8 cellular contexts compared by ENCODE assay signal in genomic region chr7:99438573-99439480, GRCh38. TPM values are rescaled to one million over a fixed set of nuclear protein-coding genes. Genes with fewer than 3 reads are reported as not detected.
DNase-seq lines count a peak whose midpoint lies in the region; ATAC-seq and TF ChIP-seq lines count a peak whose summit lies in the region.

Gene CPSF4 (plus strand): TSS chr7:99438943. CDS start chr7:99439083, 140 bp downstream.
A gene with protein sequence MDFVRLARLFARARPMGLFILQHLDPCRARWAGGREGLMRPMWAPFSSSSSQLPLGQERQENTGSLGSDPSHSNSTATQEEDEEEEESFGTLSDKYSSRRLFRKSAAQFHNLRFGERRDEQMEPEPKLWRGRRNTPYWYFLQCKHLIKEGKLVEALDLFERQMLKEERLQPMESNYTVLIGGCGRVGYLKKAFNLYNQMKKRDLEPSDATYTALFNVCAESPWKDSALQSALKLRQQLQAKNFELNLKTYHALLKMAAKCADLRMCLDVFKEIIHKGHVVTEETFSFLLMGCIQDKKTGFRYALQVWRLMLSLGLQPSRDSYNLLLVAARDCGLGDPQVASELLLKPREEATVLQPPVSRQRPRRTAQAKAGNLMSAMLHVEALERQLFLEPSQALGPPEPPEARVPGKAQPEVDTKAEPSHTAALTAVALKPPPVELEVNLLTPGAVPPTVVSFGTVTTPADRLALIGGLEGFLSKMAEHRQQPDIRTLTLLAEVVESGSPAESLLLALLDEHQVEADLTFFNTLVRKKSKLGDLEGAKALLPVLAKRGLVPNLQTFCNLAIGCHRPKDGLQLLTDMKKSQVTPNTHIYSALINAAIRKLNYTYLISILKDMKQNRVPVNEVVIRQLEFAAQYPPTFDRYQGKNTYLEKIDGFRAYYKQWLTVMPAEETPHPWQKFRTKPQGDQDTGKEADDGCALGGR (minus strand): TSS chr7:99438798. CDS start chr7:99435242, 3,556 bp downstream.

- DNase-seq in CD1c-positive myeloid dendritic cell (ENCODE audit: extremely low spot score): peak; percentile 97
- DNase-seq in NCI-H748 (lab: John Stamatoyannopoulos, UW; ENCODE audit: unreplicated experiment): peak; percentile 94
- DNase-seq in activated CD4-positive, alpha-beta T cell treated with anti-CD3 and anti-CD28 coated beads, Interleukin-2, amount 50 U/mL, for 48 hours: peak; percentile 94 to 96
- peak; percentile 88 to 98 (median 95) for DNase-seq in dorsolateral prefrontal cortex
- DNase-seq in lower leg skin (ENCODE audit: low spot score in 2 of 2): peak; percentile 93 to 99
- DNase-seq in stimulated activated CD4-positive, alpha-beta T cell treated with anti-CD3 and anti-CD28 coated beads, Interleukin-4, amount 100 ng/mL, for 4 hours: peak; percentile 91 to 93

- intact Hi-C loops in dorsolateral prefrontal cortex (cut with DNase I) (loop anchor here in 1 of 2 donors (2.0 kb wide), 1 partner anchor 30 kb away; the partner anchor contains the start of genes BUD31 and PDAP1), lower leg skin (cut with DNase I; ENCODE audit: low total_unique reads) (no loop called here)

- TF ChIP-seq POLR2A in lower leg skin (IDR thresholded peaks at IDR 0.05): no peak

- H3K4me3 ChIP-seq in dorsolateral prefrontal cortex (peak within 1 kb of the TSS; percentile 62 to 100 (median 95)), lower leg skin (ENCODE audit: low read depth, poor library complexity, severe bottlenecking) (peak within 1 kb of the TSS; percentile 71)

- peak; percentile 91 for ATAC-seq in GM19395 (IDR thresholded peaks at IDR 0.05; ENCODE audit: unreplicated experiment)
- peak; percentile 71 for ATAC-seq in HG03558 (IDR thresholded peaks at IDR 0.05; ENCODE audit: extremely low read depth, unreplicated experiment)

- H3K27ac ChIP-seq in dorsolateral prefrontal cortex: peak within 1 kb of the TSS in 54 of 59 donors; percentile 19 to 93 (median 80)

- TF ChIP-seq CTCF in dorsolateral prefrontal cortex (IDR thresholded peaks at IDR 0.05 in 54 of 56, conservative IDR thresholded peaks at IDR 0.05 in 2 of 56; ENCODE audit: low read depth in 1 of 56, partially characterized antibody in 56 of 56) (peak in 28 of 56 donors; percentile 12 to 50 (median 30)), lower leg skin (IDR thresholded peaks at IDR 0.05) (no peak)

- no peaks in the 10 kb centered on the region for H3K27me3 ChIP-seq in dorsolateral prefrontal cortex

- WGBS in lower leg skin, 2 donors: 0% methylated on average over 64 to 88 of the region's 89 CpGs

RNA-seq across cellular contexts. Expression of gene CPSF4, which starts in this region (rescaled TPM):
- total RNA-seq in dorsolateral prefrontal cortex (10 to 100 TPM; 31.8 to 83.9 (median 47.3) TPM), lower leg skin (10 to 100 TPM; 23.7 to 41.6 (median 28.3) TPM)

RNA-seq across cellular contexts. Expression of the second gene that starts in this region (rescaled TPM):
- total RNA-seq in dorsolateral prefrontal cortex (10 to 100 TPM in 9 of 120 experiments, 1 to 10 TPM in 111; 3.2 to 13.4 (median 6.3) TPM), lower leg skin (10 to 100 TPM in 1 of 4 donors, 1 to 10 TPM in 3; 8.5 to 14.2 (median 9.5) TPM)

Comparison
In these comparisons a context has a peak if more than half of its experiments do, and no peak if none do; other contexts are left out.
1. Peak in every context shown above with its lines: DNase-seq, ATAC-seq, H3K4me3 ChIP-seq and H3K27ac ChIP-seq.